8 cellular contexts compared by ENCODE assay signal in the genomic region with DNA sequence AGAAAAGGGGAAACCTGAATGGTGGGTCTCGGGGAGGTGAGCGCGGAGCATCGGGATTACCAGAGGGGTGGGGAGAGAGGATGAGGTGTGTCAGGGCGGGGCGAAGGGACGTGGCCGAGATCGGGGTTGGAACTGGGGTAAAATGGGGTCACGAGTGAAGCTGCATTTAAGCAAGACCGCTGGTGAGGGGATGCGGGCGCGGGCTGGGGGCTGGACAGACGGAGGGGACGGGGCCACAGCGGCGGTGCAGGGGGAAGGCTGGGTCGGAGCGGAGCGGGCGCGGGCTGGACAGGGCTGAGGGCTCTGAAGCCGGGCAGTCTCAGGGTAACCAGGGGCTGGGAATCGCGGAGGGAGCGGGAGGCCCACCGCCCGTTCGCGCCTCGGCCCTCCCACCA.
DNase-seq lines count a peak whose midpoint lies in the region; ATAC-seq, FAIRE-seq and TF ChIP-seq lines count a peak whose summit lies in the region.
"Not testable (repeated sequence)": the region's sequence is repeated elsewhere in the genome, so short reads cannot be mapped to it uniquely, and the experiment has no call there.

No MANE protein-coding gene starts in this region.

- not testable (repeated sequence) for H3K36me3 Mint-ChIP-seq in IgD-negative memory B cell; activated CD4-positive, alpha-beta T cell treated with anti-CD3 and anti-CD28 coated beads for 36 hours (ENCODE audit: low read depth); type B pancreatic cell

- not testable (repeated sequence) for H3K9me3 ChIP-seq in right atrium auricular region

- POLR2A ChIA-PET in activated CD4-positive, alpha-beta T cell treated with anti-CD3 and anti-CD28 coated beads for 36 hours (lab: Charles Lee): interaction anchor here (0.6 kb wide), 1 partner anchor 688 kb away, joined by 4 read pairs; no protein-coding TSS in a partner anchor

- intact Hi-C loops in activated CD4-positive, alpha-beta T cell treated with anti-CD3 and anti-CD28 coated beads for 36 hours (cut with DNase I, micrococcal nuclease): loop anchor here in 1 of 2 experiments (10.0 kb wide), 1 partner anchor 62 kb away; no protein-coding TSS in a partner anchor

- H3K9me3 Mint-ChIP-seq in IgD-negative memory B cell; activated CD4-positive, alpha-beta T cell treated with anti-CD3 and anti-CD28 coated beads for 36 hours (ENCODE audit: low read depth); type B pancreatic cell: not testable (repeated sequence)

- H3K4me1 ChIP-seq in right atrium auricular region: not testable (repeated sequence)

- H3K4me3 ChIP-seq in bronchial epithelial cell (ENCODE audit: low read depth, low read length) (peak overlapping the region; percentile 61), right atrium auricular region (peak overlapping the region; percentile 75)

- not testable (repeated sequence) for H3K27me3 ChIP-seq in bronchial epithelial cell (ENCODE audit: control insufficient read depth, insufficient read depth, low read length); right atrium auricular region

- DNase-seq in activated CD4-positive, alpha-beta T cell treated with anti-CD3 and anti-CD28 coated beads for 36 hours: peak; percentile 43
- DNase-seq in bronchial epithelial cell (ENCODE audit: low read depth) (peak; percentile 22), right atrium auricular region (ENCODE audit: low spot score) (peak; percentile 62)
- not testable (repeated sequence) for DNase-seq in omental fat pad (ENCODE audit: low spot score); type B pancreatic cell (ENCODE audit: extremely low spot score, unreplicated experiment)

- peak overlapping the region; percentile 4 to 98 (median 65) for H3K27ac Mint-ChIP-seq in IgD-negative memory B cell
- peak overlapping the region; percentile 84 for H3K27ac Mint-ChIP-seq in activated CD4-positive, alpha-beta T cell treated with anti-CD3 and anti-CD28 coated beads for 36 hours
- peak overlapping the region; percentile 94 for H3K27ac Mint-ChIP-seq in type B pancreatic cell

- H3K36me3 ChIP-seq in bronchial epithelial cell (ENCODE audit: control insufficient read depth, insufficient read depth, low read length); right atrium auricular region: not testable (repeated sequence)

- ATAC-seq in GM18511 (IDR thresholded peaks at IDR 0.05; ENCODE audit: unreplicated experiment) (peak; percentile 45), HG02571 (IDR thresholded peaks at IDR 0.05; ENCODE audit: unreplicated experiment) (peak; percentile 25), omental fat pad (ENCODE audit: low FRiP score) (peak; percentile 61)
- ATAC-seq in activated CD4-positive, alpha-beta T cell treated with anti-CD3 and anti-CD28 coated beads for 36 hours: peak; percentile 16

- not testable (repeated sequence) for H3K27me3 Mint-ChIP-seq in IgD-negative memory B cell; activated CD4-positive, alpha-beta T cell treated with anti-CD3 and anti-CD28 coated beads for 36 hours; type B pancreatic cell

- H3K27ac ChIP-seq in right atrium auricular region: peak overlapping the region; percentile 78 to 88

- TF ChIP-seq CTCF in bronchial epithelial cell (IDR thresholded peaks at IDR 0.05; ENCODE audit: insufficient read depth, low read length, severe bottlenecking); right atrium auricular region (IDR thresholded peaks at IDR 0.05); omental fat pad (IDR thresholded peaks at IDR 0.05); type B pancreatic cell (conservative IDR thresholded peaks at IDR 0.05): not testable (repeated sequence)

- peaks cover 5 to 17% (median 9%) of the 10 kb centered on the region in 3 donors for H3K4me1 Mint-ChIP-seq in IgD-negative memory B cell
- H3K4me1 Mint-ChIP-seq in activated CD4-positive, alpha-beta T cell treated with anti-CD3 and anti-CD28 coated beads for 36 hours: peaks cover 12% of the 10 kb centered on the region
- H3K4me1 Mint-ChIP-seq in type B pancreatic cell (ENCODE audit: unreplicated experiment): not testable (repeated sequence)

- H3K4me3 Mint-ChIP-seq in IgD-negative memory B cell (peak overlapping the region; percentile 88 to 98 (median 92)), type B pancreatic cell (peak overlapping the region; percentile 95)
- peak overlapping the region; percentile 84 for H3K4me3 Mint-ChIP-seq in activated CD4-positive, alpha-beta T cell treated with anti-CD3 and anti-CD28 coated beads for 36 hours

- CTCF ChIA-PET in activated CD4-positive, alpha-beta T cell treated with anti-CD3 and anti-CD28 coated beads for 36 hours (lab: Charles Lee): not testable (repeated sequence)

- not testable (repeated sequence) for FAIRE-seq in bronchial epithelial cell (lab: Jason Lieb, UNC)
